11 cellular contexts compared by ENCODE assay signal in the genomic region with DNA sequence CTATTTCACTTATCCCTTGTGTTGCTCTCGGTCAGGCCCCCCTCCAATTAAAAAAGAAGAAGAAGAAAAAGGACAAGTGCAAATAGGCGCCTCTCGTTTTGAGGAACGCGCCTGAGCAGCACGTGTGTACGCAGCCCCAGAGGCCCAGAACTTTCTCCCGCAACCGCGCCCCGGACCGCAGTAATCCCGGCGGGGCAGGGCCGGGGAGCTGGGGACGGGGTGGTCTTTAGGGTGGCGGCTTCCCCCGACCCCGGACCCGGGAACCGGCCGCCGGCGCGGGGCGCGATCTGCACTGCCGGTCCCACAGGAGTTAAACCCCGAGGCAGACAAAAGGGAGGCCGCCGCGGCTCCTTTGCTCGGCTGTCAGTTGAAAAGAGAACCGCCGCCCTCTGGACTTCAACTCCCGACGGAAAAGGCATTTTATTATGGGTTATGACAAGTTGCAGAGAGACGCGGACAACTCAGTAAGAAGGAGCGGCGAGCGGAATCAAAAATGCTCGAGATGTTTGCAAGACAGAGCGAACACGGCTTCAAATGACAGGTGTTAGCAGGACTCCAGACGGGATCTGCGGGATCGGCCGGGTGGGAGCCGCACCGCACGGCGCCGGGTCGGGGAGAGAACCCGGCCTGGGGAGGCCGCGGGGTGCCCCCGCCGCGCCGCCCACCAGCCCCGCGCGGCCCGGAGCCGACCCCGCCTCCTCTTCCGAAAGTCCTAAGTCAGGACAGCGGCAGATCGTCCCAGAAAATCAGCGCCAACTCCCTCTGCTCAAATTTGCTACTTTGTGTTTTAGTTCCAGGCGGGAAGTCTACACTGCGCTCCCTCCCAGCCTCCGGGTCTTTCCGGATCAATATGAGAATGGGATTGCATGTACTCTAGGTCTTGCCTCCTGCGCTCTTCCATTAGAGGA.
A peak's percentile ranks its signal among the peaks of the same experiment; 100 is the strongest.
DNase-seq lines count a peak whose midpoint lies in the region; ATAC-seq and TF ChIP-seq lines count a peak whose summit lies in the region.
"Had no signal": no experiment of that assay in that cellular context is flagged by ENCODE, and none has a peak within 500 bp of the region (broad histone marks: within the 10 kb centered on the region; RNA-seq: fewer than 3 reads in every experiment).

No MANE protein-coding gene starts in this region.

- peaks cover 2% of the 10 kb centered on the region for H3K9me3 Mint-ChIP-seq in neural progenitor cell

- peaks cover 43% of the 10 kb centered on the region for H3F3A ChIP-seq in neural progenitor cell (ENCODE audit: low read depth)

- DNase-seq in AG04450 (ENCODE audit: low read depth, low spot score), result no peak
- DNase-seq in LoVo (ENCODE audit: low spot score), result peak; percentile 23
- DNase-seq in fibroblast of villous mesenchyme (ENCODE audit: low read depth), result peak; percentile 24
- peak; percentile 64 for DNase-seq in neural progenitor cell (ENCODE audit: low spot score)
- no peak for DNase-seq in NCI-H345 treated with DMSO at 0.1 percent for 48 hours (lab: John Stamatoyannopoulos, UW; ENCODE audit: unreplicated experiment)
- no peak for DNase-seq in NCI-H2227 treated with DMSO at 0.1 percent for 48 hours (lab: John Stamatoyannopoulos, UW)
- DNase-seq: NCI-H1092 had no signal

- peaks cover 46% of the 10 kb centered on the region for H3K4me1 ChIP-seq in neural progenitor cell

- H3K36me3 ChIP-seq in neural progenitor cell, result no peaks in the 10 kb centered on the region

- no peak overlapping the region for H3K27ac ChIP-seq in AG04450 (ENCODE audit: low read depth, low read length)
- no peak overlapping the region for H3K27ac ChIP-seq in neural progenitor cell

- POLR2A ChIA-PET in AG04450 (lab: Yijun Ruan, JAX), result no interaction called here

- peak overlapping the region; percentile 20; the same call in 1 of the 2 replicates for H3K4me3 ChIP-seq in AG04450 (ENCODE audit: low read depth, low read length)
- peak overlapping the region; percentile 34 for H3K4me3 ChIP-seq in fibroblast of villous mesenchyme (ENCODE audit: low read depth, low read length)
- H3K4me3 ChIP-seq in neural progenitor cell, result peak overlapping the region; percentile 39
- H3K4me3 ChIP-seq: lung had no signal

- no peak for TF ChIP-seq CTCF in AG04450 (IDR thresholded peaks at IDR 0.05; ENCODE audit: low read depth, low read length)
- TF ChIP-seq CTCF in fibroblast of villous mesenchyme (IDR thresholded peaks at IDR 0.05; ENCODE audit: insufficient read depth, low read depth, low read length), result no peak
- no peak for TF ChIP-seq CTCF in neural progenitor cell (IDR thresholded peaks at IDR 0.05)

- H3K9me3 ChIP-seq in AG04450 (ENCODE audit: control insufficient read depth, insufficient read depth, low read length), result no peaks in the 10 kb centered on the region; the same call in none of the 2 replicates
- no peaks in the 10 kb centered on the region for H3K9me3 ChIP-seq in neural progenitor cell (ENCODE audit: low read depth)

- peak overlapping the region; percentile 75 for H3K4me2 ChIP-seq in neural progenitor cell

- peaks cover 39% of the 10 kb centered on the region for H3K4me1 Mint-ChIP-seq in neural progenitor cell

- no peaks in the 10 kb centered on the region for H3K36me3 Mint-ChIP-seq in neural progenitor cell
- H3K36me3 Mint-ChIP-seq: CD14-positive monocyte had no signal

- no peak overlapping the region for H3K27ac Mint-ChIP-seq in neural progenitor cell

- H3K27me3 ChIP-seq in AG04450 (ENCODE audit: control insufficient read depth, insufficient read depth, low read length), result peaks cover 68% of the 10 kb centered on the region
- peaks cover 100% of the 10 kb centered on the region for H3K27me3 ChIP-seq in neural progenitor cell

- H3K4me3 Mint-ChIP-seq in neural progenitor cell, result peak overlapping the region; percentile 78

- peaks cover 23% of the 10 kb centered on the region for H4K20me1 ChIP-seq in neural progenitor cell (ENCODE audit: low read depth)

- H3K27me3 Mint-ChIP-seq in neural progenitor cell (ENCODE audit: insufficient read depth, low read depth), result peaks cover 66% of the 10 kb centered on the region

- ATAC-seq in HG02885 (IDR thresholded peaks at IDR 0.05; ENCODE audit: poor library complexity, unreplicated experiment) (no peak), GM21423 (IDR thresholded peaks at IDR 0.05; ENCODE audit: unreplicated experiment) (no peak)

- CTCF ChIA-PET in AG04450 (lab: Charles Lee), result interaction anchor here (0.6 kb wide), 1 partner anchor 616 kb away, joined by 3 read pairs; no protein-coding TSS in a partner anchor

- H2AFZ ChIP-seq in neural progenitor cell (replicated peaks), result peak overlapping the region; percentile 53

- H3K9ac ChIP-seq in neural progenitor cell, result no peak overlapping the region

- H3K79me2 ChIP-seq in neural progenitor cell (ENCODE audit: low read depth), result no peaks in the 10 kb centered on the region

Comparison
In these comparisons a context has a peak if more than half of its experiments do, and no peak if none do; other contexts are left out.
1. DNase-seq: peak in LoVo (single experiment), fibroblast of villous mesenchyme (single experiment) and neural progenitor cell (single experiment); none in AG04450 (single experiment), NCI-H345 treated with DMSO at 0.1 percent for 48 hours (single experiment) and NCI-H2227 treated with DMSO at 0.1 percent for 48 hours (single experiment).
2. Peak in every context shown above with its lines, with median percentiles within 50 percentile points of each other: H3K4me3 ChIP-seq.